Comparison of ENCODE assay signal across 13 cellular contexts in the genomic region with DNA sequence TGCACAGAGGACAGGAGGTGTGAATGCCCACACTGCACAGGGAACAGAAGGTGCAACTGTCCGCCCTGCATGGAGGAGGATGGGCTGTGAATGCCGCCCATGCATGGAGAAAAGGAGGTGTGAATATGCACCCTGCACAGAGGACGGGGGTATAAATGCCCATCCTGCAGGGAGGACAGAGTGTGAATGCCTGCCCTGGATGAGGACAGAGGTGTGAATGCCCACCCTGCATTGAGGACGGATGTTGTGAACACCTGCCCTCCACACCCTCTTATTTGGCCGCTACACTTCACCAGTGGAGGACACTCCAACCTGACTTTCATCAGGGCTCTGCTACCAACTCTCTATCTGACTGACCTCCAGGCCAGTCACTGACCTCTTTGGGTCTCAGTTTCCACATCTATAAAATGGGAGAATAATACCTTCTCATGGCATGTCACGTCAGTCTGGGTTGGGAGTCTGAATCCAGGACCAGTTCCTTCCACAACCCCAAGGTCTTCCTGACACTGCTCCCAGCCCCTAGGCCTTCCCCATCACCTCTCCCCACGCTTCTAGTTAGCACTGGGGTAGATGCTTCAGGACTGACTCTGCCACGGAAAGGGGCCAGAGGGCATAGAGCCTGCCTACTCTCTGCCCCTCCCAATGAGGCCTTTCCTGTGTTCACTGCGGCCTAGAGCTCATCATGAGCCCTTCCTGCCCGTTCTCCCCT. TPM values are rescaled to one million over a fixed set of nuclear protein-coding genes. Genes with fewer than 3 reads are reported as not detected.
DNase-seq lines count a peak whose midpoint lies in the region; ATAC-seq and TF ChIP-seq lines count a peak whose summit lies in the region.
"Had no signal": no experiment of that assay in that cellular context is flagged by ENCODE, and none has a peak within 500 bp of the region (broad histone marks: within the 10 kb centered on the region; RNA-seq: fewer than 3 reads in every experiment).

No MANE protein-coding gene starts in this region.

- no CpG with 5 or more reads among the region's 10 CpGs for WGBS in neuronal stem cell (ENCODE audit: extremely low coverage in 2 of 2, insufficient read length in 2 of 2, insufficient replicate concordance in 1 of 2), 2 donors

- H4K20me1 ChIP-seq in Karpas-422 (ENCODE audit: insufficient read depth, low read depth, low read length) = peaks cover 11% of the 10 kb centered on the region; the same call in 1 of the 2 replicates

- no peak overlapping the region for H2BK15ac ChIP-seq in neuronal stem cell (ENCODE audit: low read length)

- H2BK120ac ChIP-seq in neuronal stem cell (ENCODE audit: low read depth, low read length) = no peak overlapping the region

- H3K27me3 ChIP-seq in neuronal stem cell (ENCODE audit: control insufficient read depth in 3 of 3, insufficient read depth in 3 of 3, low read depth in 1 of 3, low read length in 3 of 3) = no peaks in the 10 kb centered on the region
- H3K27me3 ChIP-seq in Karpas-422 (ENCODE audit: low read length) = no peaks in the 10 kb centered on the region
- H3K27me3 ChIP-seq: BLaER1, transverse colon had no signal

- peak overlapping the region; percentile 32 for H4K91ac ChIP-seq in neuronal stem cell (ENCODE audit: low read depth, low read length, poor library complexity)

- peaks cover 10% of the 10 kb centered on the region for H3K79me1 ChIP-seq in neuronal stem cell (ENCODE audit: low read depth, low read length)

- peak overlapping the region; percentile 11 for H3K27ac ChIP-seq in caudate nucleus (ENCODE audit: low read depth, low read length)
- no peak overlapping the region for H3K27ac ChIP-seq in neuronal stem cell (replicated peaks; ENCODE audit: low read length)
- H3K27ac ChIP-seq in Karpas-422 (ENCODE audit: low read length) = no peak overlapping the region

- H2AK5ac ChIP-seq in neuronal stem cell (ENCODE audit: low read depth, low read length) = no peak overlapping the region

- no peak overlapping the region for H2BK12ac ChIP-seq in neuronal stem cell (ENCODE audit: low read length)

- no peak overlapping the region for H4K8ac ChIP-seq in neuronal stem cell (ENCODE audit: low read depth, low read length)

- no peak overlapping the region for H3K4me3 ChIP-seq in neuronal stem cell (ENCODE audit: low read length in 2 of 2)
- H3K4me3 ChIP-seq in Karpas-422 (ENCODE audit: low read length) = no peak overlapping the region
- H3K4me3 ChIP-seq: BLaER1, transverse colon had no signal

- no peaks in the 10 kb centered on the region for H3K9me2 ChIP-seq in Karpas-422 (replicated peaks; ENCODE audit: insufficient read depth, low read length)

- peak; percentile 27 for DNase-seq in stimulated activated naive CD4-positive, alpha-beta T cell treated with Interleukin-2 at 50 U/mL for 16 hours (lab: John Stamatoyannopoulos, UW)
- DNase-seq in stimulated activated naive CD4-positive, alpha-beta T cell (lab: John Stamatoyannopoulos, UW) = no peak
- DNase-seq in caudate nucleus (lab: John Stamatoyannopoulos, UW) (no peak), neuronal stem cell (ENCODE audit: low spot score) (no peak), Karpas-422 (no peak)
- no peak for DNase-seq in stimulated activated CD4-positive, alpha-beta T cell treated with anti-CD3 and anti-CD28 coated beads, Interleukin-12 subunit alpha, Interleukin-12 subunit beta, amount 100 ng/mL, for 4 hours
- DNase-seq: effector memory CD8-positive, alpha-beta T cell; NCI-H1436; T1000; transverse colon had no signal

- no peak for ATAC-seq in SK-N-SH treated with all-trans-retinoic acid at 6 μM for 48 hours
- ATAC-seq in HG03159 (IDR thresholded peaks at IDR 0.05; ENCODE audit: unreplicated experiment) = no peak
- ATAC-seq: effector memory CD8-positive, alpha-beta T cell had no signal

- H3K79me2 ChIP-seq in Karpas-422 (ENCODE audit: low read length) = peaks cover 11% of the 10 kb centered on the region

- no peak overlapping the region for H3K4ac ChIP-seq in neuronal stem cell (ENCODE audit: low read length)

- peak overlapping the region; percentile 48 for H3K18ac ChIP-seq in neuronal stem cell (ENCODE audit: low read length)

- H2AFZ ChIP-seq in neuronal stem cell (ENCODE audit: low read length) (no peak overlapping the region), Karpas-422 (ENCODE audit: low read length) (no peak overlapping the region)

- H3K4me2 ChIP-seq in neuronal stem cell (ENCODE audit: insufficient read depth, low read length, poor library complexity, severe bottlenecking) (no peak overlapping the region), Karpas-422 (ENCODE audit: low read depth, low read length, poor library complexity, severe bottlenecking) (no peak overlapping the region)
- H3K4me2 ChIP-seq: BLaER1 had no signal

- H3K36me3 ChIP-seq in neuronal stem cell (replicated peaks in 1 of 2; ENCODE audit: control insufficient read depth in 2 of 2, insufficient read depth in 2 of 2, low read length in 2 of 2) (peaks cover 33 to 80% of the 10 kb centered on the region in 2 donors), Karpas-422 (ENCODE audit: insufficient read depth, low read length) (no peaks in the 10 kb centered on the region)

- peaks cover 2 to 24% of the 10 kb centered on the region in 2 donors for H3K4me1 ChIP-seq in neuronal stem cell (ENCODE audit: control insufficient read depth in 2 of 2, insufficient read depth in 1 of 2, low read depth in 1 of 2, low read length in 2 of 2)
- peaks cover 39% of the 10 kb centered on the region for H3K4me1 ChIP-seq in Karpas-422 (ENCODE audit: low read length)

- no peaks in the 10 kb centered on the region for H3K9me3 ChIP-seq in neuronal stem cell (replicated peaks in 1 of 2; ENCODE audit: control insufficient read depth in 2 of 2, insufficient read depth in 1 of 2, low read depth in 1 of 2, low read length in 2 of 2)
- H3K9me3 ChIP-seq in Karpas-422 (ENCODE audit: low read length) = no peaks in the 10 kb centered on the region
- H3K9me3 ChIP-seq: BLaER1, transverse colon had no signal

- H2BK5ac ChIP-seq in neuronal stem cell (ENCODE audit: low read length) = no peak overlapping the region

- peak overlapping the region; percentile 78 for H3K9ac ChIP-seq in neuronal stem cell (ENCODE audit: low read depth, low read length, poor library complexity)
- H3K9ac ChIP-seq in Karpas-422 (ENCODE audit: low read length) = no peak overlapping the region
- H3K9ac ChIP-seq: BLaER1 had no signal

- H3K23ac ChIP-seq in neuronal stem cell (ENCODE audit: low read depth, low read length, poor library complexity) = peak overlapping the region; percentile 25

- H3K14ac ChIP-seq in neuronal stem cell (ENCODE audit: low read length) = no peak overlapping the region

TF ChIP-seq in SK-N-SH treated with all-trans-retinoic acid at 6 μM for 48 hours, 23 proteins besides CTCF, POLR2A, EP300 and RAD21:
- TF ChIP-seq SNAI2 (CRISPR knock-in tag; IDR thresholded peaks at IDR 0.05) (no peak), ARNTL (CRISPR knock-in tag; IDR thresholded peaks at IDR 0.05; ENCODE audit: borderline replicate concordance, low read depth) (no peak), BACH2 (CRISPR knock-in tag; IDR thresholded peaks at IDR 0.05; ENCODE audit: borderline replicate concordance) (no peak), ZNF8 (CRISPR knock-in tag; IDR thresholded peaks at IDR 0.05) (no peak), ZFP3 (CRISPR knock-in tag; IDR thresholded peaks at IDR 0.05) (no peak), RARB (CRISPR knock-in tag; IDR thresholded peaks at IDR 0.05) (no peak), PPARA (CRISPR knock-in tag; IDR thresholded peaks at IDR 0.05; ENCODE audit: borderline replicate concordance) (no peak), TSHZ2 (CRISPR knock-in tag; IDR thresholded peaks at IDR 0.05) (no peak)
- TF ChIP-seq, protein P1, sequence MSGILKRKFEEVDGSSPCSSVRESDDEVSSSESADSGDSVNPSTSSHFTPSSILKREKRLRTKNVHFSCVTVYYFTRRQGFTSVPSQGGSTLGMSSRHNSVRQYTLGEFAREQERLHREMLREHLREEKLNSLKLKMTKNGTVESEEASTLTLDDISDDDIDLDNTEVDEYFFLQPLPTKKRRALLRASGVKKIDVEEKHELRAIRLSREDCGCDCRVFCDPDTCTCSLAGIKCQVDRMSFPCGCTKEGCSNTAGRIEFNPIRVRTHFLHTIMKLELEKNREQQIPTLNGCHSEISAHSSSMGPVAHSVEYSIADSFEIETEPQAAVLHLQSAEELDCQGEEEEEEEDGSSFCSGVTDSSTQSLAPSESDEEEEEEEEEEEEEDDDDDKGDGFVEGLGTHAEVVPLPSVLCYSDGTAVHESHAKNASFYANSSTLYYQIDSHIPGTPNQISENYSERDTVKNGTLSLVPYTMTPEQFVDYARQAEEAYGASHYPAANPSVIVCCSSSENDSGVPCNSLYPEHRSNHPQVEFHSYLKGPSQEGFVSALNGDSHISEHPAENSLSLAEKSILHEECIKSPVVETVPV (CRISPR knock-in tag; IDR thresholded peaks at IDR 0.05) = no peak

RNA-seq across cellular contexts. Expression of gene ZBTB17, which starts 28.4 kb away (rescaled TPM):
- polyA plus RNA-seq in neuronal stem cell (2013, experiment 1 of 2) = 26.5 TPM
- polyA plus RNA-seq in neuronal stem cell (2013, experiment 2 of 2) = 28.4 TPM
- total RNA-seq in Karpas-422 (2014; rRNA removed; shearing (Covaris generic); ENCODE audit: low replicate concordance) = 25.9 and 26.8 TPM in 2 replicates

RNA-seq across cellular contexts. Expression of gene SRARP, which starts 56.5 kb away (rescaled TPM):
- not detected for polyA plus RNA-seq in neuronal stem cell (2013, experiment 1 of 2)
- not detected for polyA plus RNA-seq in neuronal stem cell (2013, experiment 2 of 2)
- total RNA-seq in Karpas-422 (2014; rRNA removed; shearing (Covaris generic); ENCODE audit: low replicate concordance) = 0.04 TPM in 1 of 2 replicates, not detected in the other
- total RNA-seq: transverse colon had no signal
